8 cellular contexts compared by ENCODE assay signal in genomic region chr1:36369061-36369470, GRCh38. TPM values are rescaled to one million over a fixed set of nuclear protein-coding genes. Genes with fewer than 3 reads are reported as not detected.
DNase-seq lines count a peak whose midpoint lies in the region; ATAC-seq and TF ChIP-seq lines count a peak whose summit lies in the region.

No MANE protein-coding gene starts in this region.

- no peak overlapping the region for H3K4me3 ChIP-seq in breast epithelium

- peak; percentile 35 for ATAC-seq in GM21529 (IDR thresholded peaks at IDR 0.05; ENCODE audit: unreplicated experiment)
- ATAC-seq in GM18870 (IDR thresholded peaks at IDR 0.05; ENCODE audit: unreplicated experiment): no peak

- H3K9me3 ChIP-seq in breast epithelium: no peaks in the 10 kb centered on the region

- intact Hi-C loops in breast epithelium (cut with DNase I; ENCODE audit: low total_unique reads): no loop called here

- DNase-seq in AG08396 (ENCODE audit: low spot score): peak; percentile 80
- peak; percentile 45 for DNase-seq in NCI-H2196 treated with DMSO at 0.1 percent for 48 hours (lab: John Stamatoyannopoulos, UW; ENCODE audit: unreplicated experiment)
- peak; percentile 69 to 82 (median 76) for DNase-seq in activated CD4-positive, CD25-positive, alpha-beta regulatory T cell (lab: John Stamatoyannopoulos, UW)
- peak; percentile 56 to 80 for DNase-seq in breast epithelium (ENCODE audit: low spot score in 2 of 2)
- DNase-seq in kidney tubule cell (ENCODE audit: low spot score): peak; percentile 66
- peak; percentile 86 for DNase-seq in stimulated activated CD4-positive, alpha-beta T cell treated with anti-CD3 and anti-CD28 coated beads, Interleukin-4, amount 100 ng/mL, for 24 hours

- no peaks in the 10 kb centered on the region for H3K36me3 ChIP-seq in breast epithelium

- peaks cover 6 to 22% of the 10 kb centered on the region in 2 donors for H3K4me1 ChIP-seq in breast epithelium

- TF ChIP-seq CTCF in breast epithelium (IDR thresholded peaks at IDR 0.05): peak; percentile 87 to 94 (median 91)

- no peaks in the 10 kb centered on the region for H3K27me3 ChIP-seq in breast epithelium

- no peak overlapping the region for H3K27ac ChIP-seq in breast epithelium

- TF ChIP-seq POLR2A in breast epithelium (IDR thresholded peaks at IDR 0.05): no peak

RNA-seq across cellular contexts. Expression of gene STK40, which starts 16.7 kb away (rescaled TPM):
- 10 to 100 TPM; 22.5 to 36.0 (median 26.2) TPM for total RNA-seq in breast epithelium

RNA-seq across cellular contexts. Expression of gene LSM10, which starts 28.6 kb away (rescaled TPM):
- total RNA-seq in breast epithelium: 10 to 100 TPM; 31.8 to 49.5 (median 39.7) TPM

RNA-seq across cellular contexts. Expression of gene EVA1B, which starts 45.6 kb away (rescaled TPM):
- total RNA-seq in breast epithelium: 100 to 1,000 TPM in 2 of 3 donors, 10 to 100 TPM in 1; 62.1 to 129 (median 118) TPM
